11 cellular contexts compared by ENCODE assay signal in genomic region chr1:179091691-179092165, GRCh38. TPM values are rescaled to one million over a fixed set of nuclear protein-coding genes. Genes with fewer than 3 reads are reported as not detected.
DNase-seq lines count a peak whose midpoint lies in the region; ATAC-seq and TF ChIP-seq lines count a peak whose summit lies in the region.
"Had no signal": no experiment of that assay in that cellular context is flagged by ENCODE, and none has a peak within 500 bp of the region (broad histone marks: within the 10 kb centered on the region; RNA-seq: fewer than 3 reads in every experiment).

No MANE protein-coding gene starts in this region.

- H3K4me2 ChIP-seq in IMR-90 (ENCODE audit: low read depth, low read length) = no peak overlapping the region; the same call in 1 of the 2 replicates
- H3K4me2 ChIP-seq: SK-N-SH had no signal

- intact Hi-C loops in IMR-90 (cut with micrococcal nuclease) = no loop called here

- peaks cover 46% of the 10 kb centered on the region for H3K36me3 ChIP-seq in IMR-90 (ENCODE audit: control insufficient read depth, insufficient read depth, low read length)

- H2AK9ac ChIP-seq in IMR-90 (replicated peaks; ENCODE audit: low read depth, low read length, poor library complexity) = peak overlapping the region; percentile 74

- peak overlapping the region; percentile 72 for H4K91ac ChIP-seq in IMR-90 (ENCODE audit: insufficient read depth, low read depth, low read length)

- peak overlapping the region; percentile 20 to 72; a peak in 2 of 4 replicates for H4K8ac ChIP-seq in IMR-90 (ENCODE audit: low read depth in 2 of 2, low read length in 2 of 2)

- no peak overlapping the region; the same call in 1 of the 2 replicates for H3K18ac ChIP-seq in IMR-90 (ENCODE audit: low read depth, low read length)

- peaks cover 0 to 75% of the 10 kb centered on the region in 2 experiments; a peak in 2 of 4 replicates for H3K79me1 ChIP-seq in IMR-90 (ENCODE audit: low read depth in 1 of 2, low read length in 2 of 2)

- H3K4me3 ChIP-seq in IMR-90 (ENCODE audit: insufficient read depth, low read depth, low read length) (no peak overlapping the region), coronary artery (no peak overlapping the region)

- H2BK20ac ChIP-seq in IMR-90 (ENCODE audit: low read depth, low read length) = 0 out of 2 replicates have a peak overlapping the region, but pooled peaks have one; percentile 26

- no peak for TF ChIP-seq CTCF in IMR-90 (conservative IDR thresholded peaks at IDR 0.05; ENCODE audit: low read depth, low read length)
- TF ChIP-seq CTCF in coronary artery (IDR thresholded peaks at IDR 0.05) = no peak

- H3K9me1 ChIP-seq in IMR-90 (ENCODE audit: insufficient read depth, low read length) = peaks cover 23% of the 10 kb centered on the region

- no peaks in the 10 kb centered on the region for H3K9me3 ChIP-seq in IMR-90 (ENCODE audit: control insufficient read depth, insufficient read depth, low read length)
- H3K9me3 ChIP-seq: SK-N-SH had no signal

- H3K27ac ChIP-seq in IMR-90 (ENCODE audit: insufficient read depth, low read length) (peak overlapping the region; percentile 50; the same call in 1 of the 2 replicates), coronary artery (peak overlapping the region; percentile 44 to 68)

- POLR2A ChIA-PET in IMR-90 (lab: Charles Lee; ENCODE audit: unreplicated experiment) = no interaction called here

- no peak overlapping the region for H3K56ac ChIP-seq in IMR-90 (ENCODE audit: extremely low read depth, insufficient read depth, low read length)

- H4K20me1 ChIP-seq in IMR-90 (ENCODE audit: insufficient read depth, low read length) = peaks cover 3% of the 10 kb centered on the region; the same call in 1 of the 2 replicates

- H3K4me1 ChIP-seq in IMR-90 (ENCODE audit: control insufficient read depth, insufficient read depth, low read length) = peaks cover 10% of the 10 kb centered on the region

- dilution Hi-C loops in IMR-90 (cut with HindIII; ENCODE audit: low sequenced_read_pairs, unreplicated experiment) = no loop called here

- no peak for TF ChIP-seq POLR2A in IMR-90 (IDR thresholded peaks at IDR 0.05; ENCODE audit: low read depth, low read length)

- DNase-seq in AG08396 (ENCODE audit: low spot score) (peak; percentile 68), IMR-90 (peak; percentile 63), coronary artery (ENCODE audit: low spot score) (peak; percentile 81), mesenteric fat pad (ENCODE audit: low spot score) (peak; percentile 89), HuH-7.5 (ENCODE audit: low spot score) (no peak), foreskin melanocyte (no peak)
- DNase-seq: activated effector memory CD4-positive, alpha-beta T cell treated with Interleukin-2 at 50 U/mL for 16 hours; SK-N-SH; stimulated activated CD4-positive, alpha-beta T cell treated with anti-CD3 and anti-CD28 coated beads, Interleukin-12 subunit alpha, Interleukin-12 subunit beta, amount 100 ng/mL, for 4 hours had no signal

- H2BK5ac ChIP-seq in IMR-90 (ENCODE audit: low read depth, low read length, poor library complexity, severe bottlenecking) = peak overlapping the region; percentile 4

- WGBS in IMR-90 (ENCODE audit: extremely low coverage in 2 of 2, insufficient read length in 1 of 2), 2 experiments = no CpG with 5 or more reads among the region's 5 CpGs

- H2BK15ac ChIP-seq in IMR-90 (ENCODE audit: low read depth, low read length) = no peak overlapping the region; the same call in 2 of the 3 replicates

- peak overlapping the region; percentile 3; the same call in 1 of the 2 replicates for H3K14ac ChIP-seq in IMR-90 (replicated peaks; ENCODE audit: low read depth, low read length)

- peak overlapping the region; percentile 5 for H2AFZ ChIP-seq in IMR-90 (replicated peaks; ENCODE audit: low read length, poor library complexity)

- CTCF ChIA-PET in IMR-90 (lab: Yijun Ruan, JAX) = no interaction called here

- no peaks in the 10 kb centered on the region for H3K27me3 ChIP-seq in IMR-90 (ENCODE audit: control insufficient read depth, insufficient read depth, low read length)

- BruUV-seq in IMR-90 (replicated peaks; lab: Mats Ljungman, UMichigan) = no TSS peak

- TF ChIP-seq RAD21 in IMR-90 (IDR thresholded peaks at IDR 0.05; ENCODE audit: low read length) = no peak

- peak; percentile 69 for ATAC-seq in IMR-90 (ENCODE audit: low read depth)
- ATAC-seq in HG02759 (IDR thresholded peaks at IDR 0.05; ENCODE audit: unreplicated experiment) = no peak
- ATAC-seq in GM19463 (IDR thresholded peaks at IDR 0.05; ENCODE audit: unreplicated experiment) = no peak

- in situ Hi-C loops in IMR-90 (cut with MboI; ENCODE audit: low sequenced_read_pairs) = no loop called here

- peak overlapping the region; percentile 39 for H3K23ac ChIP-seq in IMR-90 (ENCODE audit: low read depth, low read length)

- peak overlapping the region; percentile 9; the same call in 1 of the 2 replicates for H4K5ac ChIP-seq in IMR-90 (ENCODE audit: low read depth, low read length)

- peak overlapping the region; percentile 37; the same call in 1 of the 2 replicates for H2AK5ac ChIP-seq in IMR-90 (ENCODE audit: low read depth, low read length)

- H3K9ac ChIP-seq in IMR-90 (ENCODE audit: low read depth, low read length) = no peak overlapping the region
- H3K9ac ChIP-seq: SK-N-SH had no signal

- peak overlapping the region; percentile 42 for H3K4ac ChIP-seq in IMR-90 (ENCODE audit: low read depth, low read length)

- H2BK120ac ChIP-seq in IMR-90 (ENCODE audit: low read depth, low read length) = peak overlapping the region; percentile 9; the same call in 1 of the 2 replicates

TF ChIP-seq in IMR-90, 13 proteins besides CTCF, POLR2A, EP300 and RAD21:
- TF ChIP-seq USF2 (IDR thresholded peaks at IDR 0.05; ENCODE audit: low read depth, low read length) (peak; percentile 15; the same call in 1 of the 2 replicates), MAFK (IDR thresholded peaks at IDR 0.05; ENCODE audit: low read depth, low read length) (no peak), FOS (IDR thresholded peaks at IDR 0.05; ENCODE audit: low read depth, low read length) (no peak), MXI1 (IDR thresholded peaks at IDR 0.05; ENCODE audit: borderline replicate concordance, low read depth, low read length) (0 out of 2 replicates have a peak, but pooled peaks have one; percentile 9), CEBPB (IDR thresholded peaks at IDR 0.05; ENCODE audit: low read depth, low read length) (peak; percentile 84), BHLHE40 (IDR thresholded peaks at IDR 0.05; ENCODE audit: low read depth, low read length) (peak; percentile 62; the same call in 1 of the 2 replicates), MAZ (IDR thresholded peaks at IDR 0.05; ENCODE audit: borderline replicate concordance, low read depth, low read length) (peak; percentile 44; the same call in 1 of the 2 replicates)

RNA-seq across cellular contexts. Expression of gene TOR3A, which starts 9.9 kb away (rescaled TPM):
- total RNA-seq in IMR-90 (2012; rRNA removed) = 11.9 and 16.8 TPM in 2 replicates
- 22.2 and 22.7 TPM in 2 replicates for polyA plus RNA-seq in IMR-90 (2012; rRNA removed)
- 23.9 and 24.0 TPM in 2 replicates for polyA plus RNA-seq in IMR-90 (2012; cell fraction: cytosol; rRNA removed)
- polyA plus RNA-seq in IMR-90 (2012; cell fraction: nucleus; rRNA removed; ENCODE audit: low replicate concordance) = 17.2 and 26.3 TPM in 2 replicates
- 22.3 TPM for total RNA-seq in mesenteric fat pad

Comparison
In these comparisons a context has a peak if more than half of its experiments do, and no peak if none do; other contexts are left out.
1. DNase-seq: peak in AG08396 (single experiment), IMR-90 (single experiment), coronary artery (single experiment) and mesenteric fat pad (single experiment); none in HuH-7.5 (single experiment) and foreskin melanocyte (single experiment).